19 cellular contexts compared by ENCODE assay signal in the genomic region with DNA sequence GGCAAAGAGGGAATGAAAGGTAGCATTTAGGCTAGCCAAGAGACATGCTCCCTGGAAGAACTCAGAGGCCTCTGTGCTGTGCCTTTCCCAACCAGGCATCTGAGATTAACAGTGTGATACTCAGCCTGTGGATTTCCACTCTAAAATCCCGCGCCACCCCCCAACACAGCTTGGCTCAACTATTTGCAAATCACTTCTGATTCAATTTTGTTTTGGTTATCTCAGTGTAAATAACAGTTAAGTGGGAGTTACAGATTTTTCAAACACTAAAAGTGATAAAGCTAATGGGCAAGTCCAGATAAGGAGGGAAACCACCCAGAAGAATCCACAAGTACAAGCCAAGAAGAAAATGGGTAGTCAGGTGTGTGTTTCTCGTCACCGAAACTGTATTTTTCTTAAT.
DNase-seq lines count a peak whose midpoint lies in the region; ATAC-seq and TF ChIP-seq lines count a peak whose summit lies in the region.
"Had no signal": no experiment of that assay in that cellular context is flagged by ENCODE, and none has a peak within 500 bp of the region (broad histone marks: within the 10 kb centered on the region; RNA-seq: fewer than 3 reads in every experiment).

No MANE protein-coding gene starts in this region.

- no peak overlapping the region for H3K27ac ChIP-seq in BLaER1 treated with 17β-estradiol and CSF1 and Interleukin-3, amounts not matched to agents 10 nM and 100 nM
- H3K27ac ChIP-seq in epithelial cell of prostate: peak overlapping the region; percentile 79
- H3K27ac ChIP-seq: brain microvascular endothelial cell, SJSA1 had no signal

- peaks cover 51% of the 10 kb centered on the region for H3K4me1 Mint-ChIP-seq in nephron

- H3K27me3 ChIP-seq in BLaER1 treated with 17β-estradiol and CSF1 and Interleukin-3, amounts not matched to agents 10 nM and 100 nM: peaks cover 36 to 48% (median 45%) of the 10 kb centered on the region in 11 experiments
- H3K27me3 ChIP-seq: brain microvascular endothelial cell, SJSA1, testis had no signal

- no peaks in the 10 kb centered on the region for H3K9me3 Mint-ChIP-seq in nephron
- H3K9me3 Mint-ChIP-seq: activated T-helper 1 cell treated with anti-CD3 and anti-CD28 coated beads, Interleukin-12 subunit alpha, Interleukin-12 subunit beta, Interleukin-2, Interleukin-4 antibody, amounts not matched to agents 30 ng/mL and 10 ng/mL and 1 ng/mL, durations not matched to agents 14 hours and 24 hours and 36 hours; CD8-positive, alpha-beta memory T cell had no signal

- peaks cover 0 to 23% (median 7%) of the 10 kb centered on the region in 11 experiments; a peak in 9 of 22 replicates for H4K20me1 ChIP-seq in BLaER1 treated with 17β-estradiol and CSF1 and Interleukin-3, amounts not matched to agents 10 nM and 100 nM

- TF ChIP-seq CTCF in nephron (IDR thresholded peaks at IDR 0.05; ENCODE audit: unreplicated experiment in 3 of 3): no peak

- no peaks in the 10 kb centered on the region for H3K9me3 ChIP-seq in BLaER1 treated with 17β-estradiol and CSF1 and Interleukin-3, amounts not matched to agents 10 nM and 100 nM (replicated peaks in 1 of 11)
- H3K9me3 ChIP-seq: SJSA1, testis had no signal

- no peak for ATAC-seq in GM21737 (IDR thresholded peaks at IDR 0.05; ENCODE audit: unreplicated experiment)

- DNase-seq in NCI-H82 treated with DMSO at 0.1 percent for 48 hours (lab: John Stamatoyannopoulos, UW; ENCODE audit: unreplicated experiment): peak; percentile 30
- DNase-seq in epithelial cell of prostate (ENCODE audit: low read depth, low spot score): no peak
- no peak for DNase-seq in stimulated activated CD4-positive, alpha-beta T cell treated with anti-CD3 and anti-CD28 coated beads, Interleukin-4, amount 100 ng/mL, for 1 hour
- no peak for DNase-seq in DMS 273 treated with DMSO at 0.1 percent for 48 hours (lab: John Stamatoyannopoulos, UW)
- no peak for DNase-seq in SIG-M5 (lab: John Stamatoyannopoulos, UW)
- DNase-seq: activated CD4-positive, alpha-beta T cell treated with anti-CD3 and anti-CD28 coated beads for 1 hour; brain microvascular endothelial cell; CD8-positive, alpha-beta memory T cell; EL; midbrain; NCI-H1105; NCI-H774; T-helper 9 cell; testis had no signal

- H3K36me3 ChIP-seq in BLaER1 treated with 17β-estradiol and CSF1 and Interleukin-3, amounts not matched to agents 10 nM and 100 nM: no peaks in the 10 kb centered on the region
- H3K36me3 ChIP-seq: brain microvascular endothelial cell, SJSA1 had no signal

- peak overlapping the region; percentile 63 to 78 (median 76) for H3K4me3 Mint-ChIP-seq in nephron

- peak overlapping the region in 9 of 11 experiments; percentile 29 to 100 (median 98); a peak in 17 of 22 replicates for H3K4me2 ChIP-seq in BLaER1 treated with 17β-estradiol and CSF1 and Interleukin-3, amounts not matched to agents 10 nM and 100 nM

- no peak overlapping the region for H3K4me3 ChIP-seq in BLaER1 treated with 17β-estradiol and CSF1 and Interleukin-3, amounts not matched to agents 10 nM and 100 nM

- no peak overlapping the region for H3K9ac ChIP-seq in BLaER1 treated with 17β-estradiol and CSF1 and Interleukin-3, amounts not matched to agents 10 nM and 100 nM

- peaks cover 25 to 56% (median 52%) of the 10 kb centered on the region in 10 experiments for H3K4me1 ChIP-seq in BLaER1 treated with 17β-estradiol and CSF1 and Interleukin-3, amounts not matched to agents 10 nM and 100 nM

- peak overlapping the region in 2 of 3 experiments; percentile 58 to 92 for H3K27ac Mint-ChIP-seq in nephron

- H3K27me3 Mint-ChIP-seq in nephron (ENCODE audit: low read depth): peaks cover 20% of the 10 kb centered on the region

- H3K36me3 Mint-ChIP-seq in nephron (ENCODE audit: low read depth): no peaks in the 10 kb centered on the region
- H3K36me3 Mint-ChIP-seq: CD8-positive, alpha-beta memory T cell had no signal
